In genomic region chr16:11796227-11797165, GRCh38 we compare ENCODE assay signal across 1 cellular context.
TF ChIP-seq lines count a peak whose summit lies in the region.

No MANE protein-coding gene starts in this region.

TF ChIP-seq in SK-N-SH, 30 proteins besides CTCF, POLR2A, EP300 and RAD21:
- TF ChIP-seq FOXJ3 (CRISPR knock-in tag; IDR thresholded peaks at IDR 0.05): no peak
- TF ChIP-seq FOSL2 (IDR thresholded peaks at IDR 0.05; ENCODE audit: borderline replicate concordance, low read depth): no peak
- TF ChIP-seq GABPA (IDR thresholded peaks at IDR 0.05; ENCODE audit: low read depth): peak; percentile 57
- TF ChIP-seq, protein P1, sequence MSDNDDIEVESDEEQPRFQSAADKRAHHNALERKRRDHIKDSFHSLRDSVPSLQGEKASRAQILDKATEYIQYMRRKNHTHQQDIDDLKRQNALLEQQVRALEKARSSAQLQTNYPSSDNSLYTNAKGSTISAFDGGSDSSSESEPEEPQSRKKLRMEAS (IDR thresholded peaks at IDR 0.05; ENCODE audit: low read depth): peak; percentile 51; the same call in 1 of the 2 replicates
- TF ChIP-seq SIN3A (IDR thresholded peaks at IDR 0.05; ENCODE audit: borderline replicate concordance, low read depth, low read length): no peak; the same call in 1 of the 2 replicates
- no peak for TF ChIP-seq RXRA (IDR thresholded peaks at IDR 0.05; ENCODE audit: borderline replicate concordance, low read depth)
- TF ChIP-seq, protein P2, sequence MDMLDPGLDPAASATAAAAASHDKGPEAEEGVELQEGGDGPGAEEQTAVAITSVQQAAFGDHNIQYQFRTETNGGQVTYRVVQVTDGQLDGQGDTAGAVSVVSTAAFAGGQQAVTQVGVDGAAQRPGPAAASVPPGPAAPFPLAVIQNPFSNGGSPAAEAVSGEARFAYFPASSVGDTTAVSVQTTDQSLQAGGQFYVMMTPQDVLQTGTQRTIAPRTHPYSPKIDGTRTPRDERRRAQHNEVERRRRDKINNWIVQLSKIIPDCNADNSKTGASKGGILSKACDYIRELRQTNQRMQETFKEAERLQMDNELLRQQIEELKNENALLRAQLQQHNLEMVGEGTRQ (IDR thresholded peaks at IDR 0.05; ENCODE audit: borderline replicate concordance, low read depth, low read length): no peak
- TF ChIP-seq CHD2 (IDR thresholded peaks at IDR 0.05; ENCODE audit: low read length, partially characterized antibody): no peak
- TF ChIP-seq POLR2AphosphoS5 (IDR thresholded peaks at IDR 0.05; ENCODE audit: low read depth, low read length): no peak
- peak; percentile 87 for TF ChIP-seq PBX3 (IDR thresholded peaks at IDR 0.05)
- no peak for TF ChIP-seq NRF1 (IDR thresholded peaks at IDR 0.05; ENCODE audit: low read depth, low read length)
- no peak for TF ChIP-seq MEF2A (IDR thresholded peaks at IDR 0.05; ENCODE audit: borderline replicate concordance, low read depth)
- TF ChIP-seq MXI1 (IDR thresholded peaks at IDR 0.05; ENCODE audit: low read depth, low read length): peak; percentile 59; the same call in 1 of the 2 replicates
